Comparison of ENCODE assay signal across 9 cellular contexts in genomic region chr10:20598590-20598989, GRCh38.
A peak's percentile ranks its signal among the peaks of the same experiment; 100 is the strongest.
DNase-seq lines count a peak whose midpoint lies in the region; ATAC-seq and TF ChIP-seq lines count a peak whose summit lies in the region.
"Had no signal": no experiment of that assay in that cellular context is flagged by ENCODE, and none has a peak within 500 bp of the region (broad histone marks: within the 10 kb centered on the region; RNA-seq: fewer than 3 reads in every experiment).

No MANE protein-coding gene starts in this region.

- H3K27me3 Mint-ChIP-seq in activated naive CD8-positive, alpha-beta T cell treated with anti-CD3 and anti-CD28 coated beads, Interleukin-2, amount 50 U/mL, for 24 hours: no peaks in the 10 kb centered on the region

- H3K4me3 ChIP-seq in RWPE2 (ENCODE audit: severe bottlenecking) (no peak overlapping the region), foreskin fibroblast (ENCODE audit: low read depth in 1 of 2, low read length in 2 of 2) (no peak overlapping the region), osteoblast (ENCODE audit: insufficient read depth, low read length) (no peak overlapping the region)

- no peak overlapping the region for H3K27ac Mint-ChIP-seq in activated naive CD8-positive, alpha-beta T cell treated with anti-CD3 and anti-CD28 coated beads, Interleukin-2, amount 50 U/mL, for 24 hours

- H3K79me2 ChIP-seq in osteoblast (ENCODE audit: insufficient read depth, low read length): no peaks in the 10 kb centered on the region

- H3K27me3 ChIP-seq in RWPE2 (ENCODE audit: insufficient read depth, poor library complexity, severe bottlenecking): no peaks in the 10 kb centered on the region
- H3K27me3 ChIP-seq in osteoblast (ENCODE audit: insufficient read depth, low read length): no peaks in the 10 kb centered on the region

- H3K4me1 ChIP-seq in RWPE2 (ENCODE audit: insufficient read depth, poor library complexity, severe bottlenecking) (no peaks in the 10 kb centered on the region), osteoblast (ENCODE audit: insufficient read depth, low read length) (peaks cover 2% of the 10 kb centered on the region)

- no peak overlapping the region for H3K4me2 ChIP-seq in osteoblast (ENCODE audit: insufficient read depth, low read length)

- H3K4me1 Mint-ChIP-seq in activated naive CD8-positive, alpha-beta T cell treated with anti-CD3 and anti-CD28 coated beads, Interleukin-2, amount 50 U/mL, for 24 hours: no peaks in the 10 kb centered on the region

- DNase-seq in Ammon's horn (ENCODE audit: low spot score) (peak; percentile 33), RWPE2 (ENCODE audit: low spot score) (peak; percentile 51), foreskin fibroblast (peak; percentile 51 to 88), osteoblast (ENCODE audit: insufficient read length, low spot score, missing footprints) (peak; percentile 45), activated T-cell treated with anti-CD3 and anti-CD28 coated beads for 4 hours (no peak)
- DNase-seq in activated naive CD8-positive, alpha-beta T cell treated with anti-CD3 and anti-CD28 coated beads, Interleukin-2, amount 50 U/mL, for 24 hours: no peak
- DNase-seq: amniotic stem cell had no signal

- H3K36me3 Mint-ChIP-seq in activated naive CD8-positive, alpha-beta T cell treated with anti-CD3 and anti-CD28 coated beads, Interleukin-2, amount 50 U/mL, for 24 hours (ENCODE audit: low read depth): no peaks in the 10 kb centered on the region

- H3K27ac ChIP-seq in RWPE2 (ENCODE audit: poor library complexity, severe bottlenecking): no peak overlapping the region
- no peak overlapping the region for H3K27ac ChIP-seq in osteoblast (ENCODE audit: low read depth, low read length)

- no peaks in the 10 kb centered on the region for H4K20me1 ChIP-seq in osteoblast (ENCODE audit: insufficient read depth, low read length)

- H3K4me3 Mint-ChIP-seq in activated naive CD8-positive, alpha-beta T cell treated with anti-CD3 and anti-CD28 coated beads, Interleukin-2, amount 50 U/mL, for 24 hours: no peak overlapping the region

- TF ChIP-seq CTCF in RWPE2 (IDR thresholded peaks at IDR 0.05; ENCODE audit: poor library complexity, severe bottlenecking) (no peak), foreskin fibroblast (IDR thresholded peaks at IDR 0.05; ENCODE audit: low read depth, low read length) (no peak), osteoblast (IDR thresholded peaks at IDR 0.05; ENCODE audit: extremely low read depth, low read depth, low read length) (no peak)

- no peaks in the 10 kb centered on the region for H3K9me3 ChIP-seq in RWPE2 (ENCODE audit: severe bottlenecking)
- H3K9me3 ChIP-seq in osteoblast (ENCODE audit: low read depth, low read length): no peaks in the 10 kb centered on the region

- no peak overlapping the region for H2AFZ ChIP-seq in osteoblast (ENCODE audit: low read length)

- H3K9me3 Mint-ChIP-seq in activated naive CD8-positive, alpha-beta T cell treated with anti-CD3 and anti-CD28 coated beads, Interleukin-2, amount 50 U/mL, for 24 hours: peaks cover 5% of the 10 kb centered on the region

- H3K36me3 ChIP-seq in RWPE2 (ENCODE audit: low read depth) (no peaks in the 10 kb centered on the region), osteoblast (ENCODE audit: insufficient read depth, low read length) (no peaks in the 10 kb centered on the region)

- ATAC-seq in RWPE2 (ENCODE audit: low read depth) (peak; percentile 90), GM19467 (IDR thresholded peaks at IDR 0.05; ENCODE audit: unreplicated experiment) (no peak), HG03469 (IDR thresholded peaks at IDR 0.05; ENCODE audit: unreplicated experiment) (no peak)
- ATAC-seq in activated naive CD8-positive, alpha-beta T cell treated with anti-CD3 and anti-CD28 coated beads, Interleukin-2, amount 50 U/mL, for 24 hours: no peak

Comparison
In these comparisons a context has a peak if more than half of its experiments do, and no peak if none do; other contexts are left out.
1. DNase-seq: peak in Ammon's horn (single experiment), RWPE2 (single experiment), foreskin fibroblast (2 of 2) and osteoblast (single experiment); none in activated T-cell treated with anti-CD3 and anti-CD28 coated beads for 4 hours (single experiment) and activated naive CD8-positive, alpha-beta T cell treated with anti-CD3 and anti-CD28 coated beads, Interleukin-2, amount 50 U/mL, for 24 hours (single experiment).